17 cellular contexts compared by ENCODE assay signal in genomic region chr18:61702007-61702406, GRCh38.
DNase-seq lines count a peak whose midpoint lies in the region; ATAC-seq, FAIRE-seq and TF ChIP-seq lines count a peak whose summit lies in the region.
"Had no signal": no experiment of that assay in that cellular context is flagged by ENCODE, and none has a peak within 500 bp of the region (broad histone marks: within the 10 kb centered on the region; RNA-seq: fewer than 3 reads in every experiment).

No MANE protein-coding gene starts in this region.

- FAIRE-seq in astrocyte (lab: Jason Lieb, UNC) = peak; percentile 88

- ATAC-seq in thoracic aorta (ENCODE audit: insufficient number of reproducible peaks, low FRiP score, low read depth) (peak; percentile 75), GM18870 (IDR thresholded peaks at IDR 0.05; ENCODE audit: unreplicated experiment) (no peak)
- ATAC-seq: esophagus mucosa; naive thymus-derived CD8-positive, alpha-beta T cell; Right ventricle myocardium inferior had no signal

- intact Hi-C loops in MCF 10A (cut with micrococcal nuclease) (no loop called here), breast epithelium (cut with DNase I; ENCODE audit: low total_unique reads) (no loop called here)
- intact Hi-C loops in activated CD4-positive, alpha-beta T cell treated with anti-CD3 and anti-CD28 coated beads, Interleukin-2, amount 10 ng/mL, durations not matched to agents 24 days and 14 days (cut with micrococcal nuclease) = no loop called here

- no peak for TF ChIP-seq POLR2A in breast epithelium (IDR thresholded peaks at IDR 0.05)

- no peaks in the 10 kb centered on the region for H3K79me2 ChIP-seq in astrocyte (ENCODE audit: insufficient read depth, low read length)

- H3K36me3 Mint-ChIP-seq in MCF 10A (ENCODE audit: insufficient read depth, unreplicated experiment) (no peaks in the 10 kb centered on the region), astrocyte (ENCODE audit: low read depth, unreplicated experiment) (no peaks in the 10 kb centered on the region)
- H3K36me3 Mint-ChIP-seq in activated CD4-positive, alpha-beta T cell treated with anti-CD3 and anti-CD28 coated beads, Interleukin-2, amount 10 ng/mL, durations not matched to agents 24 days and 14 days (ENCODE audit: low read depth) = no peaks in the 10 kb centered on the region
- H3K36me3 Mint-ChIP-seq: activated naive CD8-positive, alpha-beta T cell; IgD-negative memory B cell; naive thymus-derived CD8-positive, alpha-beta T cell had no signal

- BruUV-seq in MCF 10A (replicated peaks; lab: Mats Ljungman, UMichigan) = no TSS peak

- H3K27me3 ChIP-seq in breast epithelium (no peaks in the 10 kb centered on the region), astrocyte (ENCODE audit: insufficient read depth, low read length) (no peaks in the 10 kb centered on the region), thoracic aorta (replicated peaks; ENCODE audit: insufficient read depth) (no peaks in the 10 kb centered on the region)

- no peaks in the 10 kb centered on the region for H3K27me3 Mint-ChIP-seq in MCF 10A (ENCODE audit: insufficient read depth, unreplicated experiment)
- H3K27me3 Mint-ChIP-seq in astrocyte (ENCODE audit: low read depth, unreplicated experiment) = no peaks in the 10 kb centered on the region
- H3K27me3 Mint-ChIP-seq in activated CD4-positive, alpha-beta T cell treated with anti-CD3 and anti-CD28 coated beads, Interleukin-2, amount 10 ng/mL, durations not matched to agents 24 days and 14 days = peaks cover 6% of the 10 kb centered on the region

- H3K4me3 ChIP-seq in breast epithelium (no peak overlapping the region), astrocyte (ENCODE audit: insufficient read depth, low read depth, low read length) (no peak overlapping the region), fibroblast of pulmonary artery (replicated peaks; ENCODE audit: low read depth, low read length) (no peak overlapping the region), thoracic aorta (no peak overlapping the region)

- POLR2A ChIA-PET in MCF 10A (lab: Yijun Ruan, JAX) = interaction anchor here (1.3 kb wide), 1 partner anchor 31 kb away, joined by 6 read pairs; no protein-coding TSS in a partner anchor

- H3K27ac Mint-ChIP-seq in MCF 10A (ENCODE audit: low read depth, unreplicated experiment) = peak overlapping the region; percentile 66
- no peak overlapping the region for H3K27ac Mint-ChIP-seq in astrocyte (ENCODE audit: unreplicated experiment)
- H3K27ac Mint-ChIP-seq in activated CD4-positive, alpha-beta T cell treated with anti-CD3 and anti-CD28 coated beads, Interleukin-2, amount 10 ng/mL, durations not matched to agents 24 days and 14 days = no peak overlapping the region
- H3K27ac Mint-ChIP-seq: activated naive CD8-positive, alpha-beta T cell; IgD-negative memory B cell; naive thymus-derived CD8-positive, alpha-beta T cell had no signal

- H3K9me3 ChIP-seq in breast epithelium (no peaks in the 10 kb centered on the region), astrocyte (ENCODE audit: insufficient read depth, low read depth, low read length) (no peaks in the 10 kb centered on the region), thoracic aorta (no peaks in the 10 kb centered on the region)

- H3K4me1 Mint-ChIP-seq in MCF 10A (ENCODE audit: insufficient read depth, unreplicated experiment) = peaks cover 13% of the 10 kb centered on the region
- H3K4me1 Mint-ChIP-seq in astrocyte (ENCODE audit: low read depth, unreplicated experiment) = no peaks in the 10 kb centered on the region
- H3K4me1 Mint-ChIP-seq in activated CD4-positive, alpha-beta T cell treated with anti-CD3 and anti-CD28 coated beads, Interleukin-2, amount 10 ng/mL, durations not matched to agents 24 days and 14 days = no peaks in the 10 kb centered on the region
- H3K4me1 Mint-ChIP-seq: IgD-negative memory B cell; naive thymus-derived CD8-positive, alpha-beta T cell had no signal

- no peaks in the 10 kb centered on the region for H4K20me1 ChIP-seq in astrocyte (ENCODE audit: insufficient read depth, low read length)

- H3K9me3 Mint-ChIP-seq in MCF 10A (ENCODE audit: unreplicated experiment) (no peaks in the 10 kb centered on the region), astrocyte (ENCODE audit: unreplicated experiment) (peaks cover 1% of the 10 kb centered on the region)
- no peaks in the 10 kb centered on the region for H3K9me3 Mint-ChIP-seq in activated CD4-positive, alpha-beta T cell treated with anti-CD3 and anti-CD28 coated beads, Interleukin-2, amount 10 ng/mL, durations not matched to agents 24 days and 14 days

- peak overlapping the region; percentile 23 for H3K9ac ChIP-seq in astrocyte (ENCODE audit: low read length)

- H3K4me1 ChIP-seq in breast epithelium (no peaks in the 10 kb centered on the region), astrocyte (ENCODE audit: insufficient read depth, low read length) (peaks cover 8% of the 10 kb centered on the region), thoracic aorta (ENCODE audit: control insufficient read depth in 1 of 2, low read depth in 2 of 2) (peaks cover 0 to 23% of the 10 kb centered on the region in 2 donors)

- no peak overlapping the region for H3K4me3 Mint-ChIP-seq in MCF 10A (ENCODE audit: unreplicated experiment)
- no peak overlapping the region for H3K4me3 Mint-ChIP-seq in astrocyte (ENCODE audit: unreplicated experiment)
- H3K4me3 Mint-ChIP-seq in activated CD4-positive, alpha-beta T cell treated with anti-CD3 and anti-CD28 coated beads, Interleukin-2, amount 10 ng/mL, durations not matched to agents 24 days and 14 days = no peak overlapping the region
- H3K4me3 Mint-ChIP-seq: activated naive CD8-positive, alpha-beta T cell; IgD-negative memory B cell; naive thymus-derived CD8-positive, alpha-beta T cell had no signal

- DNase-seq in MCF 10A (ENCODE audit: unreplicated experiment) (no peak), breast epithelium (ENCODE audit: low spot score in 2 of 2) (no peak), astrocyte (ENCODE audit: low read depth) (peak; percentile 86), fibroblast of pulmonary artery (ENCODE audit: low read depth) (peak; percentile 66), thoracic aorta (ENCODE audit: low spot score) (no peak), NCI-H1105 (lab: John Stamatoyannopoulos, UW) (no peak)
- no peak for DNase-seq in activated CD4-positive, alpha-beta T cell treated with anti-CD3 and anti-CD28 coated beads, Interleukin-2, amount 10 ng/mL, durations not matched to agents 24 days and 14 days
- DNase-seq: Calu3; cortex of kidney; naive thymus-derived CD8-positive, alpha-beta T cell; NCI-H1048; retina had no signal

- no peaks in the 10 kb centered on the region for H3K36me3 ChIP-seq in breast epithelium
- no peaks in the 10 kb centered on the region for H3K36me3 ChIP-seq in astrocyte (ENCODE audit: insufficient read depth, low read length)
- H3K36me3 ChIP-seq in thoracic aorta = no peaks in the 10 kb centered on the region

- TF ChIP-seq CTCF in MCF 10A (IDR thresholded peaks at IDR 0.05; ENCODE audit: unreplicated experiment) (no peak), breast epithelium (IDR thresholded peaks at IDR 0.05) (no peak), astrocyte (IDR thresholded peaks at IDR 0.05; ENCODE audit: insufficient read depth, low read depth, low read length) (no peak), fibroblast of pulmonary artery (IDR thresholded peaks at IDR 0.05; ENCODE audit: low read length, missing control alignments) (no peak), thoracic aorta (IDR thresholded peaks at IDR 0.05) (no peak)

- CTCF ChIA-PET in MCF 10A (lab: Yijun Ruan, JAX) = no interaction called here

- peak overlapping the region; percentile 33 for H2AFZ ChIP-seq in astrocyte (ENCODE audit: low read depth, low read length)

- H3K4me2 ChIP-seq in astrocyte (ENCODE audit: low read length) = peak overlapping the region; percentile 40

- H3K27ac ChIP-seq in breast epithelium (no peak overlapping the region), astrocyte (ENCODE audit: low read depth, low read length) (peak overlapping the region; percentile 73), thoracic aorta (peak overlapping the region; percentile 65 to 74)

Comparison
In these comparisons a context has a peak if more than half of its experiments do, and no peak if none do; other contexts are left out.
1. DNase-seq: peak in astrocyte (single experiment) and fibroblast of pulmonary artery (single experiment); none in MCF 10A (single experiment), breast epithelium (0 of 2), thoracic aorta (single experiment), activated CD4-positive, alpha-beta T cell treated with anti-CD3 and anti-CD28 coated beads, Interleukin-2, amount 10 ng/mL, durations not matched to agents 24 days and 14 days (single experiment) and NCI-H1105 (single experiment).
2. H3K27ac ChIP-seq: peak in astrocyte (single experiment) and thoracic aorta (2 of 2); none in breast epithelium (0 of 2).